Comparison of ENCODE assay signal across 19 cellular contexts in the genomic region with DNA sequence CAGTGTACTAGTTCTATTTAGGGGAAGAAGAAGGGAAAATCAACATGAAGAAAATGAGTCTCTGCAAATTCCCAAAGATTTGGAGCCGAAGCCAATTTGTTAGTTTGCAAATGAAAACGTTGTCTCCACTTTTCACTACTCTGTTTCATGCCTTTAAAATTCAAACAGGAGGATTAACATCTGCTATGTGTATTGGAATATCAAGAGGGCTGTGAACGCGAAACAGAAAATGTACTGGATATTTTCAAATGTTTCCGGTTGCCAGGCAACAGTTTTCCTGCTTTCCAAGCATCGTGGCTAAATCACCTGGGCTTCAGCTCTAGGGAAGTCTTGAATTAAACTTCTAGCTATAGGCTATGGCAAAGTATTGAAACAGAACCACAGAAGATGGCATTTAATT.
DNase-seq lines count a peak whose midpoint lies in the region; ATAC-seq and TF ChIP-seq lines count a peak whose summit lies in the region.
"Had no signal": no experiment of that assay in that cellular context is flagged by ENCODE, and none has a peak within 500 bp of the region (broad histone marks: within the 10 kb centered on the region; RNA-seq: fewer than 3 reads in every experiment).

No MANE protein-coding gene starts in this region.

- no peak for TF ChIP-seq CTCF in endothelial cell (IDR thresholded peaks at IDR 0.05; ENCODE audit: unreplicated experiment)

- no peak overlapping the region for H3K27ac Mint-ChIP-seq in endothelial cell (ENCODE audit: unreplicated experiment)
- no peak overlapping the region for H3K27ac Mint-ChIP-seq in activated naive CD4-positive, alpha-beta T cell treated with anti-CD3 and anti-CD28 coated beads, Interleukin-2, amount 10 ng/mL, durations not matched to agents 7 days and 5 days
- H3K27ac Mint-ChIP-seq: activated CD4-positive, alpha-beta T cell treated with anti-CD3 and anti-CD28 coated beads, Interleukin-2, amount 10 ng/mL, durations not matched to agents 24 days and 14 days; activated naive CD4-positive, alpha-beta T cell treated with anti-CD3 and anti-CD28 coated beads, Interleukin-2, amount 50 U/mL, for 24 hours; stimulated activated naive CD8-positive, alpha-beta T cell treated with anti-CD3 and anti-CD28 coated beads, Interleukin-15, Interleukin-2, amounts not matched to agents 100 ng/mL and 50 ng/mL, for 24 hours had no signal

- CTCF ChIA-PET in activated naive CD4-positive, alpha-beta T cell treated with anti-CD3 and anti-CD28 coated beads, Interleukin-2, amount 10 ng/mL, durations not matched to agents 7 days and 5 days (lab: Charles Lee) = no interaction called here

- no peaks in the 10 kb centered on the region for H3K4me1 Mint-ChIP-seq in endothelial cell (ENCODE audit: unreplicated experiment)
- peaks cover 5% of the 10 kb centered on the region for H3K4me1 Mint-ChIP-seq in activated naive CD4-positive, alpha-beta T cell treated with anti-CD3 and anti-CD28 coated beads, Interleukin-2, amount 10 ng/mL, durations not matched to agents 7 days and 5 days
- H3K4me1 Mint-ChIP-seq: activated CD4-positive, alpha-beta T cell treated with anti-CD3 and anti-CD28 coated beads, Interleukin-2, amount 10 ng/mL, durations not matched to agents 24 days and 14 days had no signal

- no peak for ATAC-seq in GM21717 (IDR thresholded peaks at IDR 0.05; ENCODE audit: unreplicated experiment)
- ATAC-seq: Right ventricle myocardium inferior had no signal

- H3K4me3 Mint-ChIP-seq in endothelial cell (ENCODE audit: unreplicated experiment) = no peak overlapping the region
- H3K4me3 Mint-ChIP-seq in activated naive CD4-positive, alpha-beta T cell treated with anti-CD3 and anti-CD28 coated beads, Interleukin-2, amount 10 ng/mL, durations not matched to agents 7 days and 5 days = no peak overlapping the region
- H3K4me3 Mint-ChIP-seq: activated CD4-positive, alpha-beta T cell treated with anti-CD3 and anti-CD28 coated beads, Interleukin-2, amount 10 ng/mL, durations not matched to agents 24 days and 14 days; activated naive CD4-positive, alpha-beta T cell treated with anti-CD3 and anti-CD28 coated beads, Interleukin-2, amount 50 U/mL, for 24 hours; stimulated activated naive CD8-positive, alpha-beta T cell treated with anti-CD3 and anti-CD28 coated beads, Interleukin-15, Interleukin-2, amounts not matched to agents 100 ng/mL and 50 ng/mL, for 24 hours had no signal

- no peaks in the 10 kb centered on the region for H3K9me3 Mint-ChIP-seq in endothelial cell (ENCODE audit: unreplicated experiment)
- no peaks in the 10 kb centered on the region for H3K9me3 Mint-ChIP-seq in activated naive CD4-positive, alpha-beta T cell treated with anti-CD3 and anti-CD28 coated beads, Interleukin-2, amount 10 ng/mL, durations not matched to agents 7 days and 5 days
- H3K9me3 Mint-ChIP-seq: activated naive CD4-positive, alpha-beta T cell treated with anti-CD3 and anti-CD28 coated beads, Interleukin-2, amount 50 U/mL, for 24 hours; stimulated activated naive CD8-positive, alpha-beta T cell treated with anti-CD3 and anti-CD28 coated beads, Interleukin-15, Interleukin-2, amounts not matched to agents 100 ng/mL and 50 ng/mL, for 24 hours had no signal

- H3K27me3 Mint-ChIP-seq in endothelial cell (ENCODE audit: unreplicated experiment) = peaks cover 1% of the 10 kb centered on the region
- H3K27me3 Mint-ChIP-seq in activated naive CD4-positive, alpha-beta T cell treated with anti-CD3 and anti-CD28 coated beads, Interleukin-2, amount 10 ng/mL, durations not matched to agents 7 days and 5 days = no peaks in the 10 kb centered on the region
- H3K27me3 Mint-ChIP-seq: activated CD4-positive, alpha-beta T cell treated with anti-CD3 and anti-CD28 coated beads, Interleukin-2, amount 10 ng/mL, durations not matched to agents 24 days and 14 days; activated naive CD4-positive, alpha-beta T cell treated with anti-CD3 and anti-CD28 coated beads, Interleukin-2, amount 50 U/mL, for 24 hours; stimulated activated naive CD8-positive, alpha-beta T cell treated with anti-CD3 and anti-CD28 coated beads, Interleukin-15, Interleukin-2, amounts not matched to agents 100 ng/mL and 50 ng/mL, for 24 hours had no signal

- H3K36me3 Mint-ChIP-seq in endothelial cell (ENCODE audit: low read depth, unreplicated experiment) = no peaks in the 10 kb centered on the region
- no peaks in the 10 kb centered on the region for H3K36me3 Mint-ChIP-seq in activated naive CD4-positive, alpha-beta T cell treated with anti-CD3 and anti-CD28 coated beads, Interleukin-2, amount 10 ng/mL, durations not matched to agents 7 days and 5 days
- H3K36me3 Mint-ChIP-seq: activated naive CD4-positive, alpha-beta T cell treated with anti-CD3 and anti-CD28 coated beads, Interleukin-2, amount 50 U/mL, for 24 hours had no signal

- peak; percentile 15 for DNase-seq in Ammon's horn (ENCODE audit: low spot score)
- peak; percentile 26 for DNase-seq in HT-29 (ENCODE audit: low spot score)
- DNase-seq in NCI-H510A treated with DMSO at 0.1 percent for 48 hours (lab: John Stamatoyannopoulos, UW) = peak; percentile 72
- DNase-seq in endothelial cell (ENCODE audit: low spot score) = peak; percentile 30
- DNase-seq in SW480 (ENCODE audit: low spot score) = no peak
- no peak for DNase-seq in HPDE6-E6E7 (ENCODE audit: extremely low spot score)
- no peak for DNase-seq in activated naive CD4-positive, alpha-beta T cell treated with anti-CD3 and anti-CD28 coated beads, Interleukin-2, amount 10 ng/mL, durations not matched to agents 7 days and 5 days
- DNase-seq: activated CD4-positive, alpha-beta T cell treated with anti-CD3 and anti-CD28 coated beads, Interleukin-2, amount 10 ng/mL, durations not matched to agents 24 days and 14 days; activated T-cell treated with anti-CD3 and anti-CD28 coated beads, Interleukin-2, amount 50 U/mL, for 48 hours; Calu3; dermis blood vessel endothelial cell; glutamatergic neuron; kidney glomerular epithelial cell; NCI-H226; tibial artery had no signal

Comparison
In these comparisons a context has a peak if more than half of its experiments do, and no peak if none do; other contexts are left out.
1. DNase-seq: peak in Ammon's horn (single experiment), HT-29 (single experiment), NCI-H510A treated with DMSO at 0.1 percent for 48 hours (single experiment) and endothelial cell (single experiment); none in SW480 (single experiment), HPDE6-E6E7 (single experiment) and activated naive CD4-positive, alpha-beta T cell treated with anti-CD3 and anti-CD28 coated beads, Interleukin-2, amount 10 ng/mL, durations not matched to agents 7 days and 5 days (single experiment).